16 cellular contexts compared by ENCODE assay signal in the genomic region with DNA sequence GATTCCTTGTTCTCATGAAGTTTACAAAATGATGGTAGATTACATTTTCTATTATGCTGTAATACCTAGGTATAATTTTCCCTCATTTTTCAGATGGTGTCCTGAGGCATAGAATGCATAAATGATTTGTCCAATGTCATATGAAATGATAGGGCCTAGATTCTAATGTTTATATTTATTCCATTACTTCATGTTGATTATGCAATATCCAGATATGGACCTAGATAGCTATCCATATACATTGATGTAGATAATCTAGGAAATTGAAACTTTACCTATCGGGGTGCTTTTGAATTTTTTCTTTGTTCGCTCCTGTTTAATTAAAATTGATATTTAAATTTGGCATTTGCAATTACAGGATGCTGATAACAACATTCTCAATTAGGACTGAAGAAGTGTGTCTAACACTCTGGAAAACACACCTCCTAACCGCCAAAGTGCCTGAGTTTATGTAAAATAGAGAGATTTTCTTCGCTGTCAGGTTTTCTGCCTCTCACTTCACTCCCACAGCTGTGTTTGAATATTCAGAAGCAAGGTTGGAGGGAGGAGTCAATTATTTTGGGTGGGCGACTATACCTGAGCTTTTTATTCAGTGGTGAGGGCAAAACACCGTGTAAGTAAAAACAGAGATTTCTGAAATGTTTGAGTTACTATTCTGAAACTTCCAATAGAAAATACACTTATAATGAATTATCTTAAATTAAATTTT.
DNase-seq lines count a peak whose midpoint lies in the region; ATAC-seq, FAIRE-seq and TF ChIP-seq lines count a peak whose summit lies in the region.
"Had no signal": no experiment of that assay in that cellular context is flagged by ENCODE, and none has a peak within 500 bp of the region (broad histone marks: within the 10 kb centered on the region; RNA-seq: fewer than 3 reads in every experiment).

No MANE protein-coding gene starts in this region.

- H3K27me3 ChIP-seq in HepG2 (ENCODE audit: control insufficient read depth in 1 of 2, insufficient read depth in 2 of 2, low read length in 2 of 2) (no peaks in the 10 kb centered on the region), right lobe of liver (no peaks in the 10 kb centered on the region), SJSA1 (replicated peaks) (no peaks in the 10 kb centered on the region), smooth muscle cell (ENCODE audit: low read depth) (no peaks in the 10 kb centered on the region), Karpas-422 (ENCODE audit: low read length) (0 out of 2 replicates have a peak, but pooled peaks cover 2% of the 10 kb centered on the region)
- H3K27me3 ChIP-seq: BLaER1 had no signal

- no peaks in the 10 kb centered on the region for H3F3A ChIP-seq in smooth muscle cell (ENCODE audit: low read depth)

- H3K4me2 ChIP-seq in HepG2 (ENCODE audit: low read depth, low read length), result no peak overlapping the region
- H3K4me2 ChIP-seq in smooth muscle cell, result peak overlapping the region; percentile 57
- no peak overlapping the region for H3K4me2 ChIP-seq in Karpas-422 (ENCODE audit: low read depth, low read length, poor library complexity, severe bottlenecking)
- H3K4me2 ChIP-seq: BLaER1 had no signal

- CTCF ChIA-PET in HepG2 (lab: Yijun Ruan, JAX; ENCODE audit: low intra/inter-chr PET ratio, low total read pairs), result no interaction called here

- H4K20me1 ChIP-seq in HepG2 (ENCODE audit: insufficient read depth, low read length) (no peaks in the 10 kb centered on the region), smooth muscle cell (ENCODE audit: low read depth) (no peaks in the 10 kb centered on the region), Karpas-422 (ENCODE audit: insufficient read depth, low read depth, low read length) (no peaks in the 10 kb centered on the region)
- H4K20me1 ChIP-seq: BLaER1 had no signal

- no peak for TF ChIP-seq CTCF in HepG2 (CRISPR knock-in tag; IDR thresholded peaks at IDR 0.05)
- TF ChIP-seq CTCF in right lobe of liver (IDR thresholded peaks at IDR 0.05), result no peak
- no peak for TF ChIP-seq CTCF in smooth muscle cell (IDR thresholded peaks at IDR 0.05; ENCODE audit: borderline replicate concordance, insufficient read depth, poor library complexity, severe bottlenecking)

- peaks cover 13% of the 10 kb centered on the region for H3K9me3 ChIP-seq in HepG2 (ENCODE audit: low read length)
- no peaks in the 10 kb centered on the region for H3K9me3 ChIP-seq in right lobe of liver
- H3K9me3 ChIP-seq in SJSA1 (replicated peaks), result no peaks in the 10 kb centered on the region
- H3K9me3 ChIP-seq in smooth muscle cell (replicated peaks; ENCODE audit: low read depth), result peaks cover 5% of the 10 kb centered on the region
- H3K9me3 ChIP-seq in Karpas-422 (ENCODE audit: low read length), result 0 out of 2 replicates have a peak, but pooled peaks cover 3% of the 10 kb centered on the region
- H3K9me3 ChIP-seq: HAP-1 had no signal

- POLR2A ChIA-PET in HepG2 (lab: Yijun Ruan, JAX), result no interaction called here

- H3K79me2 ChIP-seq in HepG2 (ENCODE audit: insufficient read depth, low read length), result no peaks in the 10 kb centered on the region
- no peaks in the 10 kb centered on the region for H3K79me2 ChIP-seq in smooth muscle cell (ENCODE audit: low read depth)
- H3K79me2 ChIP-seq in Karpas-422 (ENCODE audit: low read length), result no peaks in the 10 kb centered on the region

- no peak overlapping the region for H3K9ac ChIP-seq in HepG2 (ENCODE audit: insufficient read depth, low read depth, low read length)
- H3K9ac ChIP-seq in smooth muscle cell (ENCODE audit: low read depth), result no peak overlapping the region
- no peak overlapping the region for H3K9ac ChIP-seq in Karpas-422 (ENCODE audit: low read length)
- H3K9ac ChIP-seq: BLaER1, GM23248 had no signal

- H3K36me3 ChIP-seq in HepG2 (replicated peaks in 1 of 2; ENCODE audit: control insufficient read depth in 1 of 2, insufficient read depth in 2 of 2, low read length in 2 of 2) (no peaks in the 10 kb centered on the region), right lobe of liver (no peaks in the 10 kb centered on the region), SJSA1 (no peaks in the 10 kb centered on the region), smooth muscle cell (ENCODE audit: low read depth) (no peaks in the 10 kb centered on the region), Karpas-422 (ENCODE audit: insufficient read depth, low read length) (no peaks in the 10 kb centered on the region)
- H3K36me3 ChIP-seq: BLaER1, HAP-1 had no signal

- no peaks in the 10 kb centered on the region for H3K9me2 ChIP-seq in Karpas-422 (replicated peaks; ENCODE audit: insufficient read depth, low read length)

- TF ChIP-seq EP300 in HepG2 (IDR thresholded peaks at IDR 0.05; ENCODE audit: low read depth in 2 of 2, low read length in 2 of 2) (no peak), HepG2 (CRISPR knock-in tag; IDR thresholded peaks at IDR 0.05; ENCODE audit: borderline replicate concordance) (no peak)

- in situ Hi-C loops in HepG2 (cut with HindIII; ENCODE audit: extremely low pct_ligation_motif_present, low pct_unique_long_range_greater_than_20kb), result no loop called here

- H3K4me3 ChIP-seq in HepG2 (replicated peaks in 1 of 3; ENCODE audit: insufficient read depth in 1 of 3, low read depth in 2 of 3, low read length in 3 of 3), result no peak overlapping the region
- no peak overlapping the region for H3K4me3 ChIP-seq in right lobe of liver
- H3K4me3 ChIP-seq in SJSA1, result no peak overlapping the region
- no peak overlapping the region for H3K4me3 ChIP-seq in smooth muscle cell
- no peak overlapping the region for H3K4me3 ChIP-seq in Karpas-422 (ENCODE audit: low read length)
- H3K4me3 ChIP-seq: BLaER1, GM23248, HAP-1 had no signal

- H2AFZ ChIP-seq in HepG2 (ENCODE audit: low read length), result no peak overlapping the region
- H2AFZ ChIP-seq in smooth muscle cell (ENCODE audit: low read depth), result no peak overlapping the region
- no peak overlapping the region for H2AFZ ChIP-seq in Karpas-422 (ENCODE audit: low read length)
- H2AFZ ChIP-seq: GM23248 had no signal

- H3K4me1 ChIP-seq in HepG2 (ENCODE audit: insufficient read depth, low read length), result no peaks in the 10 kb centered on the region
- no peaks in the 10 kb centered on the region for H3K4me1 ChIP-seq in right lobe of liver
- H3K4me1 ChIP-seq in SJSA1 (replicated peaks), result peaks cover 34% of the 10 kb centered on the region
- peaks cover 23% of the 10 kb centered on the region for H3K4me1 ChIP-seq in smooth muscle cell (ENCODE audit: low read depth)
- H3K4me1 ChIP-seq in Karpas-422 (ENCODE audit: low read length), result no peaks in the 10 kb centered on the region
- H3K4me1 ChIP-seq: BLaER1, HAP-1 had no signal

- no peak for TF ChIP-seq RAD21 in HepG2 (CRISPR knock-in tag; IDR thresholded peaks at IDR 0.05)

- TF ChIP-seq POLR2A in HepG2 (IDR thresholded peaks at IDR 0.05; ENCODE audit: insufficient read depth in 1 of 2, low read depth in 2 of 2, low read length in 2 of 2), result no peak
- no peak for TF ChIP-seq POLR2A in right lobe of liver (IDR thresholded peaks at IDR 0.05)

- BruUV-seq in HepG2 (replicated peaks; lab: Mats Ljungman, UMichigan), result no TSS peak

- DNase-seq in HepG2 (ENCODE audit: low spot score), result no peak
- DNase-seq in right lobe of liver, result no peak
- no peak for DNase-seq in SJSA1 (ENCODE audit: low read depth in 1 of 2, low spot score in 2 of 2)
- no peak for DNase-seq in smooth muscle cell (lab: John Stamatoyannopoulos, UW; ENCODE audit: unreplicated experiment)
- no peak for DNase-seq in Karpas-422
- DNase-seq: 8988T; CD4-positive, alpha-beta memory T cell; DMS153; DMS79; GDM1; GM23248 had no signal

- ATAC-seq in HepG2 (no peak), right lobe of liver (no peak), GM19463 (IDR thresholded peaks at IDR 0.05; ENCODE audit: unreplicated experiment) (no peak), GM21423 (IDR thresholded peaks at IDR 0.05; ENCODE audit: unreplicated experiment) (no peak)

- no peak for FAIRE-seq in HepG2 (lab: Jason Lieb, UNC)
- FAIRE-seq: HTR-8/SVneo had no signal

- H3K27ac ChIP-seq in HepG2 (ENCODE audit: extremely low read length, insufficient read depth, low read length) (no peak overlapping the region), right lobe of liver (no peak overlapping the region), SJSA1 (peak overlapping the region; percentile 67), smooth muscle cell (ENCODE audit: low read depth) (no peak overlapping the region), Karpas-422 (ENCODE audit: low read length) (no peak overlapping the region)
- H3K27ac ChIP-seq: BLaER1, GM23248 had no signal

- WGBS in HepG2 (ENCODE audit: low lambda C conversion rate), result under 1% methylated on average over 6 of the region's 6 CpGs
- WGBS in right lobe of liver (ENCODE audit: insufficient coverage, low coverage, low lambda C conversion rate, missing lambda C conversion rate), result 56% methylated on average over 6 of the region's 6 CpGs
- 80% methylated on average over 6 of the region's 6 CpGs for WGBS in smooth muscle cell (ENCODE audit: low lambda C conversion rate)

- intact Hi-C loops in HepG2 (cut with micrococcal nuclease; ENCODE audit: unreplicated experiment) (no loop called here), right lobe of liver (cut with DNase I) (no loop called here)

TF ChIP-seq in HepG2, 621 proteins besides CTCF, POLR2A, EP300 and RAD21:
- TF ChIP-seq GFI1 (CRISPR knock-in tag; IDR thresholded peaks at IDR 0.05; ENCODE audit: borderline replicate concordance) (no peak), CEBPB (IDR thresholded peaks at IDR 0.05; ENCODE audit: borderline replicate concordance, low read depth, low read length) (peak; percentile 24; the same call in 1 of the 2 replicates)
- TF ChIP-seq, protein P1, sequence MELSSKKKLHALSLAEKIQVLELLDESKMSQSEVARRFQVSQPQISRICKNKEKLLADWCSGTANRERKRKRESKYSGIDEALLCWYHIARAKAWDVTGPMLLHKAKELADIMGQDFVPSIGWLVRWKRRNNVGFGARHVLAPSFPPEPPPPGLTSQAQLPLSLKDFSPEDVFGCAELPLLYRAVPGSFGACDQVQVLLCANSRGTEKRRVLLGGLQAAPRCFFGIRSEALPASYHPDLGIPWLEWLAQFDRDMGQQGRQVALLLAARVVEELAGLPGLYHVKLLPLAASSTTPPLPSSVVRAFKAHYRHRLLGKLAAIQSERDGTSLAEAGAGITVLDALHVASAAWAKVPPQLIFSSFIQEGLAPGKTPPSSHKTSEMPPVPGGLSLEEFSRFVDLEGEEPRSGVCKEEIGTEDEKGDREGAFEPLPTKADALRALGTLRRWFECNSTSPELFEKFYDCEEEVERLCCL (CRISPR knock-in tag; IDR thresholded peaks at IDR 0.05; ENCODE audit: borderline replicate concordance), result no peak
